ENCODE assay signal across 8 cellular contexts in the genomic region with DNA sequence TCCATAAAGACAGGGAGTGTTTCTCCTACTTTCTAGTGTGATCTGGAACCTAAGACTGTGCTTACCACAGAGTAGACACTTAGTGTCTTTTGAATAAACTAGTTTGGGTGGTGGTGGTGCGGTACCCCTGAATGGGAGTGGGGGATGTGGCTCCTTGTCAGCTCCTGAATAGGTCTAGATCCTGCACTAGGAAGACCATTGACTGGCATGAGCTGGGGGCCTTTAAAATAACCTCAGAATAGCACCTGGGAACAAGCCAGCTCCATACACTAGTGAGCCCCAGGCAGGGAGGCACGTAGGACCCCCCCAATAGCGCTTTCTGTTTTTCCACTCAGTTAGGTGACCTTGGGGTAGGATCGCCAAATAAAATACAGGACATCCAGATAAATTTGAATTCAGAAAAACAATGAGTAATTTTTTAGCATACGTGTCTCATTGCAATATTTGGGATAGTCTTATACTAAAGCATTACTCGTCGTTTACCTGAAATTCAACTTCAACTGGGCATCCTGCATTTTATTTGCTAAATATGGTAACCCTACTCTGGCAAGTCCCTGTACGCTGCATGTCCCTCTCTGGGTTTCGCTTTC. TPM values are rescaled to one million over a fixed set of nuclear protein-coding genes. Genes with fewer than 3 reads are reported as not detected.
DNase-seq lines count a peak whose midpoint lies in the region; ATAC-seq and TF ChIP-seq lines count a peak whose summit lies in the region.

No MANE protein-coding gene starts in this region.

- TF ChIP-seq CTCF in HFFc6 (IDR thresholded peaks at IDR 0.05) = no peak

- ATAC-seq in activated T-helper 17 cell treated with anti-CD3 and anti-CD28 coated beads, Interleukin-2, amount 50 U/mL, for 72 hours (replicated peaks) = no peak
- no peak for ATAC-seq in stimulated activated naive B cell treated with anti-CD40 and anti-IgM and Interleukin-4, amounts not matched to agents 10 μg/mL and 1 μg/mL and 100 μg/mL, for 72 hours (replicated peaks)

- H3K4me1 ChIP-seq in iPS-18a (ENCODE audit: control insufficient read depth, low read depth, low read length) = peaks cover 9% of the 10 kb centered on the region

- H3K9ac ChIP-seq in iPS-18a (ENCODE audit: low read length) = peak overlapping the region; percentile 74

- H3K36me3 Mint-ChIP-seq in HFFc6 (ENCODE audit: low read depth) = peaks cover 19% of the 10 kb centered on the region
- H3K36me3 Mint-ChIP-seq in activated T-helper 17 cell treated with anti-CD3 and anti-CD28 coated beads, Interleukin-2, amount 50 U/mL, for 72 hours (ENCODE audit: low read depth) = peaks cover 13% of the 10 kb centered on the region
- peaks cover 24 to 34% of the 10 kb centered on the region in 2 donors for H3K36me3 Mint-ChIP-seq in stimulated activated naive B cell treated with anti-CD40 and anti-IgM and Interleukin-4, amounts not matched to agents 10 μg/mL and 1 μg/mL and 100 μg/mL, for 72 hours

- peak overlapping the region; percentile 8 for H3K27ac ChIP-seq in iPS-18a (ENCODE audit: low read length)

- H3K36me3 ChIP-seq in iPS-18a (ENCODE audit: control insufficient read depth, low read depth, low read length) = no peaks in the 10 kb centered on the region

- peak overlapping the region; percentile 96 for H3K4me3 Mint-ChIP-seq in HFFc6
- H3K4me3 Mint-ChIP-seq in activated T-helper 17 cell treated with anti-CD3 and anti-CD28 coated beads, Interleukin-2, amount 50 U/mL, for 72 hours = peak overlapping the region; percentile 95
- H3K4me3 Mint-ChIP-seq in stimulated activated naive B cell treated with anti-CD40 and anti-IgM and Interleukin-4, amounts not matched to agents 10 μg/mL and 1 μg/mL and 100 μg/mL, for 72 hours = peak overlapping the region; percentile 93

- H3K27me3 ChIP-seq in iPS-18a (ENCODE audit: control insufficient read depth, insufficient read depth, low read length) = peaks cover 21% of the 10 kb centered on the region

- DNase-seq in HFFc6 (no peak), NCI-H510A treated with DMSO at 0.1 percent for 48 hours (lab: John Stamatoyannopoulos, UW) (no peak), H4 (ENCODE audit: low spot score) (no peak), NCI-H524 (lab: John Stamatoyannopoulos, UW) (no peak), NCI-H345 (lab: John Stamatoyannopoulos, UW) (no peak)
- DNase-seq in stimulated activated naive B cell treated with anti-CD40 and anti-IgM and Interleukin-4, amounts not matched to agents 10 μg/mL and 1 μg/mL and 100 μg/mL, for 72 hours = no peak

- H3K27me3 Mint-ChIP-seq in HFFc6 (ENCODE audit: insufficient read depth) = peaks cover 1% of the 10 kb centered on the region; the same call in 1 of the 2 replicates
- H3K27me3 Mint-ChIP-seq in activated T-helper 17 cell treated with anti-CD3 and anti-CD28 coated beads, Interleukin-2, amount 50 U/mL, for 72 hours = no peaks in the 10 kb centered on the region
- H3K27me3 Mint-ChIP-seq in stimulated activated naive B cell treated with anti-CD40 and anti-IgM and Interleukin-4, amounts not matched to agents 10 μg/mL and 1 μg/mL and 100 μg/mL, for 72 hours = peaks cover 4 to 10% of the 10 kb centered on the region in 2 donors

- H3K4me1 Mint-ChIP-seq in HFFc6 (ENCODE audit: low read depth) = peaks cover 28% of the 10 kb centered on the region
- peaks cover 31% of the 10 kb centered on the region for H3K4me1 Mint-ChIP-seq in activated T-helper 17 cell treated with anti-CD3 and anti-CD28 coated beads, Interleukin-2, amount 50 U/mL, for 72 hours
- peaks cover 21 to 32% of the 10 kb centered on the region in 2 donors for H3K4me1 Mint-ChIP-seq in stimulated activated naive B cell treated with anti-CD40 and anti-IgM and Interleukin-4, amounts not matched to agents 10 μg/mL and 1 μg/mL and 100 μg/mL, for 72 hours

- peak overlapping the region; percentile 97 for H3K27ac Mint-ChIP-seq in HFFc6
- peak overlapping the region; percentile 97 for H3K27ac Mint-ChIP-seq in activated T-helper 17 cell treated with anti-CD3 and anti-CD28 coated beads, Interleukin-2, amount 50 U/mL, for 72 hours
- H3K27ac Mint-ChIP-seq in stimulated activated naive B cell treated with anti-CD40 and anti-IgM and Interleukin-4, amounts not matched to agents 10 μg/mL and 1 μg/mL and 100 μg/mL, for 72 hours = peak overlapping the region; percentile 98

- no peaks in the 10 kb centered on the region for H3K9me3 Mint-ChIP-seq in HFFc6
- no peaks in the 10 kb centered on the region for H3K9me3 Mint-ChIP-seq in activated T-helper 17 cell treated with anti-CD3 and anti-CD28 coated beads, Interleukin-2, amount 50 U/mL, for 72 hours
- H3K9me3 Mint-ChIP-seq in stimulated activated naive B cell treated with anti-CD40 and anti-IgM and Interleukin-4, amounts not matched to agents 10 μg/mL and 1 μg/mL and 100 μg/mL, for 72 hours = peaks cover 6 to 9% of the 10 kb centered on the region in 2 donors

- peak overlapping the region; percentile 78 for H3K4me3 ChIP-seq in iPS-18a (ENCODE audit: low read length)

- no peaks in the 10 kb centered on the region for H3K9me3 ChIP-seq in iPS-18a (ENCODE audit: control insufficient read depth, low read depth, low read length)

RNA-seq across cellular contexts. Expression of a gene that starts 45.6 kb away (rescaled TPM):
- 1 to 10 TPM; 2.4 to 3.7 (median 3.1) TPM for total RNA-seq in HFFc6 (2021; fragmentation: NEBNext Ultra II Directional; extraction: Animal tissue kit (Norgen Biotek cat#: 25700))
- 1 to 10 TPM; 3.4 to 3.7 TPM for total RNA-seq in activated T-helper 17 cell treated with anti-CD3 and anti-CD28 coated beads, Interleukin-2, amount 50 U/mL, for 72 hours
- total RNA-seq in H4 (2014; rRNA removed; shearing (Covaris generic)) = 3.9 and 5.8 TPM in 2 replicates

RNA-seq across cellular contexts. Expression of a gene that starts 55.3 kb away (rescaled TPM):
- total RNA-seq in HFFc6 (2021; fragmentation: NEBNext Ultra II Directional; extraction: Animal tissue kit (Norgen Biotek cat#: 25700)) = 1 to 10 TPM; 6.2 to 7.9 (median 7.1) TPM
- 1 to 10 TPM; 4.3 to 6.5 TPM for total RNA-seq in activated T-helper 17 cell treated with anti-CD3 and anti-CD28 coated beads, Interleukin-2, amount 50 U/mL, for 72 hours
- 3.2 and 4.7 TPM in 2 replicates for total RNA-seq in H4 (2014; rRNA removed; shearing (Covaris generic))
